30 cellular contexts compared by ENCODE assay signal in genomic region chr1:38740543-38740942, GRCh38.
DNase-seq lines count a peak whose midpoint lies in the region; ATAC-seq, FAIRE-seq and TF ChIP-seq lines count a peak whose summit lies in the region.
"Had no signal": no experiment of that assay in that cellular context is flagged by ENCODE, and none has a peak within 500 bp of the region (broad histone marks: within the 10 kb centered on the region; RNA-seq: fewer than 3 reads in every experiment).

No MANE protein-coding gene starts in this region.

- no peaks in the 10 kb centered on the region for H3K9me1 ChIP-seq in keratinocyte (ENCODE audit: control insufficient read depth, extremely low read depth, insufficient read depth, low read length)

- DNase-seq in left ventricle myocardium superior (no peak), Right ventricle myocardium inferior (ENCODE audit: missing footprints) (no peak), astrocyte of the hippocampus (ENCODE audit: low read depth, low spot score) (peak; percentile 45), keratinocyte (ENCODE audit: low read depth, low spot score) (no peak), NCI-H2171 (lab: John Stamatoyannopoulos, UW) (no peak), tibial artery (no peak), NCI-H69 (lab: John Stamatoyannopoulos, UW) (no peak), head of caudate nucleus (no peak)
- DNase-seq: activated CD4-positive, alpha-beta T cell treated with anti-CD3 and anti-CD28 coated beads, Interleukin-2, amount 10 ng/mL, durations not matched to agents 24 days and 14 days; activated CD8-positive, alpha-beta memory T cell treated with anti-CD3 and anti-CD28 coated beads, Interleukin-2, amount 10 ng/mL, durations not matched to agents 7 days and 5 days; activated naive CD4-positive, alpha-beta T cell treated with anti-CD3 and anti-CD28 coated beads for 36 hours; aorta; BE2C; DMS53; effector memory CD4-positive, alpha-beta T cell; foreskin melanocyte; HCEC 1CT; kidney; lower lobe of right lung; NCI-H1092; NCI-H1930; NCI-H82; psoas muscle; small intestine; stimulated activated CD4-positive, alpha-beta T cell treated with anti-CD3 and anti-CD28 coated beads, Interleukin-2, amount 100 ng/mL, for 24 hours; substantia nigra; WERI-Rb-1 had no signal

- dilution Hi-C loops in keratinocyte (cut with MboI; ENCODE audit: extremely low pct_ligation_motif_present, low sequenced_read_pairs), result no loop called here

- H3K36me3 ChIP-seq in keratinocyte (ENCODE audit: control insufficient read depth in 2 of 2, extremely low read depth in 1 of 2, insufficient read depth in 2 of 2, low read length in 2 of 2), result no peaks in the 10 kb centered on the region
- no peaks in the 10 kb centered on the region for H3K36me3 ChIP-seq in tibial artery
- H3K36me3 ChIP-seq: BE2C, lower lobe of right lung, WERI-Rb-1 had no signal

- intact Hi-C loops in left ventricle myocardium superior (cut with micrococcal nuclease), result no loop called here
- intact Hi-C loops in Right ventricle myocardium inferior (cut with DNase I), result no loop called here
- intact Hi-C loops in tibial artery (cut with DNase I; ENCODE audit: low total_unique reads), result no loop called here
- intact Hi-C loops in head of caudate nucleus (cut with DNase I), result no loop called here

- H3K79me2 ChIP-seq in keratinocyte (ENCODE audit: control insufficient read depth, insufficient read depth, low read length), result no peaks in the 10 kb centered on the region

- peak; percentile 69 for ATAC-seq in left ventricle myocardium superior
- no peak for ATAC-seq in Right ventricle myocardium inferior
- ATAC-seq: A549; activated CD8-positive, alpha-beta memory T cell treated with anti-CD3 and anti-CD28 coated beads, Interleukin-2, amount 10 ng/mL, durations not matched to agents 7 days and 5 days; lower lobe of right lung; psoas muscle had no signal

- peaks cover 7% of the 10 kb centered on the region for H3K4me1 ChIP-seq in keratinocyte (ENCODE audit: control insufficient read depth, extremely low read depth, insufficient read depth, low read length)
- H3K4me1 ChIP-seq in tibial artery, result peaks cover 0 to 3% (median 0%) of the 10 kb centered on the region in 4 donors
- H3K4me1 ChIP-seq: A549, BE2C, lower lobe of right lung, psoas muscle had no signal

- H2AFZ ChIP-seq in keratinocyte (ENCODE audit: control insufficient read depth, low read length), result no peak overlapping the region

- no peaks in the 10 kb centered on the region for H4K20me1 ChIP-seq in keratinocyte (ENCODE audit: control insufficient read depth, extremely low read depth, insufficient read depth, low read length)

- no peak overlapping the region for H3K9ac ChIP-seq in keratinocyte (ENCODE audit: control insufficient read depth, extremely low read depth, insufficient read depth, low read length)

- FAIRE-seq in keratinocyte (lab: Jason Lieb, UNC), result peak; percentile 67
- FAIRE-seq: A549, kidney, small intestine, urothelium cell line had no signal

- H3K4me3 ChIP-seq in keratinocyte (ENCODE audit: control insufficient read depth in 2 of 3, extremely low read depth in 1 of 3, insufficient read depth in 2 of 3, low read depth in 1 of 3, low read length in 3 of 3), result no peak overlapping the region
- H3K4me3 ChIP-seq in tibial artery, result no peak overlapping the region
- H3K4me3 ChIP-seq: A549, lower lobe of right lung, psoas muscle had no signal

- H3K27ac ChIP-seq in keratinocyte (ENCODE audit: control insufficient read depth, insufficient read depth, low read length) (no peak overlapping the region), tibial artery (no peak overlapping the region)
- H3K27ac ChIP-seq: A549, HL-60, lower lobe of right lung, psoas muscle, WERI-Rb-1 had no signal

- no peak overlapping the region for H3K4me2 ChIP-seq in keratinocyte (ENCODE audit: control insufficient read depth, extremely low read depth, insufficient read depth, low read depth, low read length)
- H3K4me2 ChIP-seq: A549 had no signal

- TF ChIP-seq CTCF in keratinocyte (optimal IDR thresholded peaks at IDR 0.05 in 1 of 3, IDR thresholded peaks at IDR 0.05 in 1 of 3, conservative IDR thresholded peaks at IDR 0.05 in 1 of 3; ENCODE audit: extremely low read depth in 1 of 3, insufficient read depth in 2 of 3, low read length in 3 of 3) (no peak), tibial artery (IDR thresholded peaks at IDR 0.05) (no peak)

- H3K9me3 ChIP-seq in keratinocyte (ENCODE audit: control insufficient read depth, low read depth, low read length) (no peaks in the 10 kb centered on the region), tibial artery (no peaks in the 10 kb centered on the region)
- H3K9me3 ChIP-seq: A549, BE2C, lower lobe of right lung, psoas muscle had no signal

- H3K27me3 ChIP-seq in keratinocyte (ENCODE audit: control insufficient read depth, extremely low read depth, insufficient read depth, low read length) (no peaks in the 10 kb centered on the region), tibial artery (no peaks in the 10 kb centered on the region)
- H3K27me3 ChIP-seq: BE2C had no signal
